1 cellular context compared by ENCODE assay signal in genomic region chr11:125180413-125181305, GRCh38.
TF ChIP-seq lines count a peak whose summit lies in the region.

No MANE protein-coding gene starts in this region.

TF ChIP-seq in H1, 55 proteins besides CTCF, POLR2A, EP300 and RAD21 (continued from another document):
- TF ChIP-seq ATF3 (IDR thresholded peaks at IDR 0.05; ENCODE audit: insufficient read depth, low read depth, low read length), result no peak
